Comparison of ENCODE assay signal across 1 cellular context in the genomic region with DNA sequence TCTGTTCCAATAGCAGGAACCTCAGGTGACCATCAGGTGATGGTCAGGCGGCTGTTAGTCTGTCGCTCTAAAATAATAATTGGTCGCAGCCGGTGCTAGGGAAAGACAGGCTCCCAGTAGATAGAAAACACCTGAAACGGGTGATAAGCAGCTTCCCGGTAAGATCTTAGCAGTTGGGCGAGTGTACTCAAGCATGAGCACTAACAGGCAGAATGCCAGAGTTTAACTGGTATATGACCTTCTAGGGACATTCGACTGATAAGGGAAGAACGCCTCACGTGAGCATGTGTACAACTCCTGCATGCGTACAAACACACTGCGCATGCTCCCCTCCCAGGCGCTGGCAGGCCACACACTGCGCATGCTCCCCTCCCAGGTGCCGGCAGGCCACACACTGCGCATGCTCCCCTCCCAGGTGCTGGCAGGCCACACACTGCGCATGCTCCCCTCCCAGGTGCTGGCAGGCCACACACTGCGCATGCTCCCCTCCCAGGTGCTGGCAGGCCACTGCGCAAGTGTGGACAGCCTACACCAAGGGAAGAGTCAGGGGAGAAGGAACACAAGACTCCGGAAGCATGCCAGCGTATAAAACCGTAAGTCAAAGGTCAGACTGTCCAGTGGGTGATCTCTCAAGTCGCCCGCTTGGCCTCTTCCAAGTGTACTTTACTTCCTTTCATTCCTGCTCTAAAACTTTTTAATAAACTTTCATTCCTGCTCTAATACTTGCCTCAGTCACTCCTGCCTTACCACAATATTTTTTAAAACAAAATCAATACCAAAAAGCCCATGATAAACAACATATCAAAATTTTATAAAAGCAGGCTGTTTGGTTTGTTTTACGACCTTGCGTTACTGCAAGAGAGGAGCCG.
TF ChIP-seq lines count a peak whose summit lies in the region.

No MANE protein-coding gene starts in this region.

TF ChIP-seq in HepG2, 621 proteins besides CTCF, POLR2A, EP300 and RAD21 (continued from another document and continues in another):
- TF ChIP-seq, protein P1, sequence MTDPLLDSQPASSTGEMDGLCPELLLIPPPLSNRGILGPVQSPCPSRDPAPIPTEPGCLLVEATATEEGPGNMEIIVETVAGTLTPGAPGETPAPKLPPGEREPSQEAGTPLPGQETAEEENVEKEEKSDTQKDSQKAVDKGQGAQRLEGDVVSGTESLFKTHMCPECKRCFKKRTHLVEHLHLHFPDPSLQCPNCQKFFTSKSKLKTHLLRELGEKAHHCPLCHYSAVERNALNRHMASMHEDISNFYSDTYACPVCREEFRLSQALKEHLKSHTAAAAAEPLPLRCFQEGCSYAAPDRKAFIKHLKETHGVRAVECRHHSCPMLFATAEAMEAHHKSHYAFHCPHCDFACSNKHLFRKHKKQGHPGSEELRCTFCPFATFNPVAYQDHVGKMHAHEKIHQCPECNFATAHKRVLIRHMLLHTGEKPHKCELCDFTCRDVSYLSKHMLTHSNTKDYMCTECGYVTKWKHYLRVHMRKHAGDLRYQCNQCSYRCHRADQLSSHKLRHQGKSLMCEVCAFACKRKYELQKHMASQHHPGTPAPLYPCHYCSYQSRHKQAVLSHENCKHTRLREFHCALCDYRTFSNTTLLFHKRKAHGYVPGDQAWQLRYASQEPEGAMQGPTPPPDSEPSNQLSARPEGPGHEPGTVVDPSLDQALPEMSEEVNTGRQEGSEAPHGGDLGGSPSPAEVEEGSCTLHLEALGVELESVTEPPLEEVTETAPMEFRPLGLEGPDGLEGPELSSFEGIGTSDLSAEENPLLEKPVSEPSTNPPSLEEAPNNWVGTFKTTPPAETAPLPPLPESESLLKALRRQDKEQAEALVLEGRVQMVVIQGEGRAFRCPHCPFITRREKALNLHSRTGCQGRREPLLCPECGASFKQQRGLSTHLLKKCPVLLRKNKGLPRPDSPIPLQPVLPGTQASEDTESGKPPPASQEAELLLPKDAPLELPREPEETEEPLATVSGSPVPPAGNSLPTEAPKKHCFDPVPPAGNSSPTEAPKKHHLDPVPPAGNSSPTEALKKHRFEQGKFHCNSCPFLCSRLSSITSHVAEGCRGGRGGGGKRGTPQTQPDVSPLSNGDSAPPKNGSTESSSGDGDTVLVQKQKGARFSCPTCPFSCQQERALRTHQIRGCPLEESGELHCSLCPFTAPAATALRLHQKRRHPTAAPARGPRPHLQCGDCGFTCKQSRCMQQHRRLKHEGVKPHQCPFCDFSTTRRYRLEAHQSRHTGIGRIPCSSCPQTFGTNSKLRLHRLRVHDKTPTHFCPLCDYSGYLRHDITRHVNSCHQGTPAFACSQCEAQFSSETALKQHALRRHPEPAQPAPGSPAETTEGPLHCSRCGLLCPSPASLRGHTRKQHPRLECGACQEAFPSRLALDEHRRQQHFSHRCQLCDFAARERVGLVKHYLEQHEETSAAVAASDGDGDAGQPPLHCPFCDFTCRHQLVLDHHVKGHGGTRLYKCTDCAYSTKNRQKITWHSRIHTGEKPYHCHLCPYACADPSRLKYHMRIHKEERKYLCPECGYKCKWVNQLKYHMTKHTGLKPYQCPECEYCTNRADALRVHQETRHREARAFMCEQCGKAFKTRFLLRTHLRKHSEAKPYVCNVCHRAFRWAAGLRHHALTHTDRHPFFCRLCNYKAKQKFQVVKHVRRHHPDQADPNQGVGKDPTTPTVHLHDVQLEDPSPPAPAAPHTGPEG (CRISPR knock-in tag; IDR thresholded peaks at IDR 0.05) = peak; percentile 71; the same call in 1 of the 2 replicates
- TF ChIP-seq ZNF607 (CRISPR knock-in tag; IDR thresholded peaks at IDR 0.05; ENCODE audit: borderline replicate concordance) (no peak; the same call in 1 of the 2 replicates), ZMYM3 (CRISPR knock-in tag; IDR thresholded peaks at IDR 0.05) (no peak), NFIC (IDR thresholded peaks at IDR 0.05; ENCODE audit: low read length) (no peak), ZNF251 (CRISPR knock-in tag; IDR thresholded peaks at IDR 0.05) (no peak), ZNF264 (CRISPR knock-in tag; IDR thresholded peaks at IDR 0.05) (no peak; the same call in 1 of the 2 replicates), ZNF570 (CRISPR knock-in tag; IDR thresholded peaks at IDR 0.05; ENCODE audit: borderline replicate concordance) (no peak), ZNF225 (CRISPR knock-in tag; IDR thresholded peaks at IDR 0.05) (no peak), ZNF230 (CRISPR knock-in tag; IDR thresholded peaks at IDR 0.05) (peak; percentile 63; the same call in 1 of the 2 replicates), IRF2 (CRISPR knock-in tag; IDR thresholded peaks at IDR 0.05) (peak; percentile 46; the same call in 1 of the 2 replicates), DNMT3B (CRISPR knock-in tag; conservative IDR thresholded peaks at IDR 0.05) (peak; percentile 67; the same call in 1 of the 2 replicates), ZNF367 (CRISPR knock-in tag; IDR thresholded peaks at IDR 0.05; ENCODE audit: borderline replicate concordance) (no peak), ZFP90 (CRISPR knock-in tag; IDR thresholded peaks at IDR 0.05; ENCODE audit: borderline replicate concordance) (peak; percentile 76; the same call in 1 of the 2 replicates), NR2F6 (IDR thresholded peaks at IDR 0.05) (peak; percentile 93), NR2F6 (CRISPR knock-in tag; IDR thresholded peaks at IDR 0.05) (peak; percentile 92), ZNF674 (CRISPR knock-in tag; IDR thresholded peaks at IDR 0.05; ENCODE audit: low read depth) (no peak), NR3C1 (CRISPR knock-in tag; IDR thresholded peaks at IDR 0.05) (no peak), ZNF329 (CRISPR knock-in tag; IDR thresholded peaks at IDR 0.05; ENCODE audit: low read depth) (no peak), ZNF83 (CRISPR knock-in tag; IDR thresholded peaks at IDR 0.05; ENCODE audit: borderline replicate concordance) (no peak), KAT8 (CRISPR knock-in tag; IDR thresholded peaks at IDR 0.05) (peak; percentile 92), ZNF720 (CRISPR knock-in tag; IDR thresholded peaks at IDR 0.05) (no peak), ZNF678 (CRISPR knock-in tag; IDR thresholded peaks at IDR 0.05) (no peak), ZBTB8A (CRISPR knock-in tag; IDR thresholded peaks at IDR 0.05; ENCODE audit: borderline replicate concordance, low read depth) (no peak), TAF15 (IDR thresholded peaks at IDR 0.05; ENCODE audit: low read depth, low read length, poor library complexity, severe bottlenecking) (no peak), ZBTB38 (CRISPR knock-in tag; IDR thresholded peaks at IDR 0.05) (no peak), PTBP1 (IDR thresholded peaks at IDR 0.05; ENCODE audit: low read depth, low read length, poor library complexity, severe bottlenecking) (no peak), ZNF878 (CRISPR knock-in tag; IDR thresholded peaks at IDR 0.05) (no peak), ZNF670 (CRISPR knock-in tag; IDR thresholded peaks at IDR 0.05; ENCODE audit: borderline replicate concordance) (no peak), SUZ12 (IDR thresholded peaks at IDR 0.05; ENCODE audit: low read depth, low read length) (no peak)
- TF ChIP-seq, protein P2, sequence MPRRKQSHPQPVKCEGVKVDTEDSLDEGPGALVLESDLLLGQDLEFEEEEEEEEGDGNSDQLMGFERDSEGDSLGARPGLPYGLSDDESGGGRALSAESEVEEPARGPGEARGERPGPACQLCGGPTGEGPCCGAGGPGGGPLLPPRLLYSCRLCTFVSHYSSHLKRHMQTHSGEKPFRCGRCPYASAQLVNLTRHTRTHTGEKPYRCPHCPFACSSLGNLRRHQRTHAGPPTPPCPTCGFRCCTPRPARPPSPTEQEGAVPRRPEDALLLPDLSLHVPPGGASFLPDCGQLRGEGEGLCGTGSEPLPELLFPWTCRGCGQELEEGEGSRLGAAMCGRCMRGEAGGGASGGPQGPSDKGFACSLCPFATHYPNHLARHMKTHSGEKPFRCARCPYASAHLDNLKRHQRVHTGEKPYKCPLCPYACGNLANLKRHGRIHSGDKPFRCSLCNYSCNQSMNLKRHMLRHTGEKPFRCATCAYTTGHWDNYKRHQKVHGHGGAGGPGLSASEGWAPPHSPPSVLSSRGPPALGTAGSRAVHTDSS (CRISPR knock-in tag; conservative IDR thresholded peaks at IDR 0.05) = no peak
- TF ChIP-seq, protein P3, sequence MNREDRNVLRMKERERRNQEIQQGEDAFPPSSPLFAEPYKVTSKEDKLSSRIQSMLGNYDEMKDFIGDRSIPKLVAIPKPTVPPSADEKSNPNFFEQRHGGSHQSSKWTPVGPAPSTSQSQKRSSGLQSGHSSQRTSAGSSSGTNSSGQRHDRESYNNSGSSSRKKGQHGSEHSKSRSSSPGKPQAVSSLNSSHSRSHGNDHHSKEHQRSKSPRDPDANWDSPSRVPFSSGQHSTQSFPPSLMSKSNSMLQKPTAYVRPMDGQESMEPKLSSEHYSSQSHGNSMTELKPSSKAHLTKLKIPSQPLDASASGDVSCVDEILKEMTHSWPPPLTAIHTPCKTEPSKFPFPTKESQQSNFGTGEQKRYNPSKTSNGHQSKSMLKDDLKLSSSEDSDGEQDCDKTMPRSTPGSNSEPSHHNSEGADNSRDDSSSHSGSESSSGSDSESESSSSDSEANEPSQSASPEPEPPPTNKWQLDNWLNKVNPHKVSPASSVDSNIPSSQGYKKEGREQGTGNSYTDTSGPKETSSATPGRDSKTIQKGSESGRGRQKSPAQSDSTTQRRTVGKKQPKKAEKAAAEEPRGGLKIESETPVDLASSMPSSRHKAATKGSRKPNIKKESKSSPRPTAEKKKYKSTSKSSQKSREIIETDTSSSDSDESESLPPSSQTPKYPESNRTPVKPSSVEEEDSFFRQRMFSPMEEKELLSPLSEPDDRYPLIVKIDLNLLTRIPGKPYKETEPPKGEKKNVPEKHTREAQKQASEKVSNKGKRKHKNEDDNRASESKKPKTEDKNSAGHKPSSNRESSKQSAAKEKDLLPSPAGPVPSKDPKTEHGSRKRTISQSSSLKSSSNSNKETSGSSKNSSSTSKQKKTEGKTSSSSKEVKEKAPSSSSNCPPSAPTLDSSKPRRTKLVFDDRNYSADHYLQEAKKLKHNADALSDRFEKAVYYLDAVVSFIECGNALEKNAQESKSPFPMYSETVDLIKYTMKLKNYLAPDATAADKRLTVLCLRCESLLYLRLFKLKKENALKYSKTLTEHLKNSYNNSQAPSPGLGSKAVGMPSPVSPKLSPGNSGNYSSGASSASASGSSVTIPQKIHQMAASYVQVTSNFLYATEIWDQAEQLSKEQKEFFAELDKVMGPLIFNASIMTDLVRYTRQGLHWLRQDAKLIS (CRISPR knock-in tag; IDR thresholded peaks at IDR 0.05) = no peak
- TF ChIP-seq, protein P4, sequence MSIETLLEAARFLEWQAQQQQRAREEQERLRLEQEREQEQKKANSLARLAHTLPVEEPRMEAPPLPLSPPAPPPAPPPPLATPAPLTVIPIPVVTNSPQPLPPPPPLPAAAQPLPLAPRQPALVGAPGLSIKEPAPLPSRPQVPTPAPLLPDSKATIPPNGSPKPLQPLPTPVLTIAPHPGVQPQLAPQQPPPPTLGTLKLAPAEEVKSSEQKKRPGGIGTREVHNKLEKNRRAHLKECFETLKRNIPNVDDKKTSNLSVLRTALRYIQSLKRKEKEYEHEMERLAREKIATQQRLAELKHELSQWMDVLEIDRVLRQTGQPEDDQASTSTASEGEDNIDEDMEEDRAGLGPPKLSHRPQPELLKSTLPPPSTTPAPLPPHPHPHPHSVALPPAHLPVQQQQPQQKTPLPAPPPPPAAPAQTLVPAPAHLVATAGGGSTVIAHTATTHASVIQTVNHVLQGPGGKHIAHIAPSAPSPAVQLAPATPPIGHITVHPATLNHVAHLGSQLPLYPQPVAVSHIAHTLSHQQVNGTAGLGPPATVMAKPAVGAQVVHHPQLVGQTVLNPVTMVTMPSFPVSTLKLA (IDR thresholded peaks at IDR 0.05) = peak; percentile 54
- TF ChIP-seq, protein P5, sequence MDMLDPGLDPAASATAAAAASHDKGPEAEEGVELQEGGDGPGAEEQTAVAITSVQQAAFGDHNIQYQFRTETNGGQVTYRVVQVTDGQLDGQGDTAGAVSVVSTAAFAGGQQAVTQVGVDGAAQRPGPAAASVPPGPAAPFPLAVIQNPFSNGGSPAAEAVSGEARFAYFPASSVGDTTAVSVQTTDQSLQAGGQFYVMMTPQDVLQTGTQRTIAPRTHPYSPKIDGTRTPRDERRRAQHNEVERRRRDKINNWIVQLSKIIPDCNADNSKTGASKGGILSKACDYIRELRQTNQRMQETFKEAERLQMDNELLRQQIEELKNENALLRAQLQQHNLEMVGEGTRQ (IDR thresholded peaks at IDR 0.05; ENCODE audit: low read depth, low read length) = peak; percentile 91
- TF ChIP-seq, protein P5 (CRISPR knock-in tag; IDR thresholded peaks at IDR 0.05; ENCODE audit: borderline replicate concordance) = peak; percentile 91
- TF ChIP-seq, protein P6, sequence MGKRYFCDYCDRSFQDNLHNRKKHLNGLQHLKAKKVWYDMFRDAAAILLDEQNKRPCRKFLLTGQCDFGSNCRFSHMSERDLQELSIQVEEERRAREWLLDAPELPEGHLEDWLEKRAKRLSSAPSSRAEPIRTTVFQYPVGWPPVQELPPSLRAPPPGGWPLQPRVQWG (CRISPR knock-in tag; IDR thresholded peaks at IDR 0.05; ENCODE audit: borderline replicate concordance, low read depth) = no peak
- TF ChIP-seq, protein P7, sequence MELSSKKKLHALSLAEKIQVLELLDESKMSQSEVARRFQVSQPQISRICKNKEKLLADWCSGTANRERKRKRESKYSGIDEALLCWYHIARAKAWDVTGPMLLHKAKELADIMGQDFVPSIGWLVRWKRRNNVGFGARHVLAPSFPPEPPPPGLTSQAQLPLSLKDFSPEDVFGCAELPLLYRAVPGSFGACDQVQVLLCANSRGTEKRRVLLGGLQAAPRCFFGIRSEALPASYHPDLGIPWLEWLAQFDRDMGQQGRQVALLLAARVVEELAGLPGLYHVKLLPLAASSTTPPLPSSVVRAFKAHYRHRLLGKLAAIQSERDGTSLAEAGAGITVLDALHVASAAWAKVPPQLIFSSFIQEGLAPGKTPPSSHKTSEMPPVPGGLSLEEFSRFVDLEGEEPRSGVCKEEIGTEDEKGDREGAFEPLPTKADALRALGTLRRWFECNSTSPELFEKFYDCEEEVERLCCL (CRISPR knock-in tag; IDR thresholded peaks at IDR 0.05; ENCODE audit: borderline replicate concordance) = no peak
